In genomic region chr17:67366193-67367157, GRCh38 we compare ENCODE assay signal across 8 cellular contexts. TPM values are rescaled to one million over a fixed set of nuclear protein-coding genes. Genes with fewer than 3 reads are reported as not detected.
DNase-seq lines count a peak whose midpoint lies in the region; ATAC-seq and TF ChIP-seq lines count a peak whose summit lies in the region.

PSMD12 (minus strand) TSS chr17:67366577; CDS start chr17:67366519, 58 bp downstream.

- intact Hi-C loops in mammary epithelial cell (cut with micrococcal nuclease), result loop anchor here (2.0 kb wide), 1 partner anchor 146 kb away; no protein-coding TSS in a partner anchor

- H3K4me3 ChIP-seq in AG04450 (ENCODE audit: low read depth, low read length) (peak within 1 kb of the TSS; percentile 98), WERI-Rb-1 (ENCODE audit: low read depth, low read length) (peak within 1 kb of the TSS; percentile 97), mammary epithelial cell (replicated peaks in 1 of 3; ENCODE audit: insufficient read depth in 1 of 3, low read depth in 2 of 3, low read length in 3 of 3) (peak within 1 kb of the TSS; percentile 62 to 99 (median 80)), smooth muscle cell (peak within 1 kb of the TSS; percentile 96)

- peak within 1 kb of the TSS; percentile 93 for H2AFZ ChIP-seq in mammary epithelial cell (ENCODE audit: low read depth, low read length)
- peak within 1 kb of the TSS; percentile 88 for H2AFZ ChIP-seq in smooth muscle cell (ENCODE audit: low read depth)

- H3K4me1 ChIP-seq in mammary epithelial cell (ENCODE audit: insufficient read depth, low read length), result peaks cover 16% of the 10 kb centered on the region
- H3K4me1 ChIP-seq in smooth muscle cell (ENCODE audit: low read depth), result peaks cover 16% of the 10 kb centered on the region

- DNase-seq in AG04450 (ENCODE audit: low read depth, low spot score), result peak; percentile 67
- DNase-seq in NCI-H2196 (lab: John Stamatoyannopoulos, UW; ENCODE audit: unreplicated experiment), result peak; percentile 90
- peak; percentile 96 for DNase-seq in WERI-Rb-1
- DNase-seq in mammary epithelial cell, result peak; percentile 85
- peak; percentile 95 for DNase-seq in iPS-NIHi7 (ENCODE audit: extremely low spot score)
- peak; percentile 77 for DNase-seq in smooth muscle cell (lab: John Stamatoyannopoulos, UW; ENCODE audit: unreplicated experiment)

- H3K9ac ChIP-seq in mammary epithelial cell (ENCODE audit: insufficient read depth, low read length), result peak within 1 kb of the TSS; percentile 99
- peak within 1 kb of the TSS; percentile 98 for H3K9ac ChIP-seq in smooth muscle cell (ENCODE audit: low read depth)

- in situ Hi-C loops in mammary epithelial cell (cut with MboI; ENCODE audit: low sequenced_read_pairs in 2 of 2), result no loop called here

- POLR2A ChIA-PET in AG04450 (lab: Yijun Ruan, JAX), result interaction anchor here (0.7 kb wide), 1 partner anchor 10 kb away, joined by 3 read pairs; no protein-coding TSS in a partner anchor

- no TSS peak for BruUV-seq in mammary epithelial cell (replicated peaks; lab: Mats Ljungman, UMichigan)

- H3K4me2 ChIP-seq in mammary epithelial cell (ENCODE audit: insufficient read depth, low read depth, low read length), result peak within 1 kb of the TSS; percentile 87
- peak within 1 kb of the TSS; percentile 94 for H3K4me2 ChIP-seq in smooth muscle cell

- dilution Hi-C loops in mammary epithelial cell (cut with HindIII; ENCODE audit: low sequenced_read_pairs), result no loop called here

- 2% methylated on average over 38 of the region's 55 CpGs for WGBS in mammary epithelial cell (ENCODE audit: low coverage, missing lambda C conversion rate)
- WGBS in smooth muscle cell (ENCODE audit: low lambda C conversion rate), result 2% methylated on average over 52 of the region's 55 CpGs

- H4K20me1 ChIP-seq in mammary epithelial cell (ENCODE audit: insufficient read depth, low read length) (peaks cover 3% of the 10 kb centered on the region), smooth muscle cell (ENCODE audit: low read depth) (peaks cover 44% of the 10 kb centered on the region)

- ATAC-seq in GM18870 (IDR thresholded peaks at IDR 0.05; ENCODE audit: unreplicated experiment) (peak; percentile 58), HG03103 (IDR thresholded peaks at IDR 0.05; ENCODE audit: low read depth, unreplicated experiment) (peak; percentile 86)

- H3K27me3 ChIP-seq in AG04450 (ENCODE audit: control insufficient read depth, insufficient read depth, low read length) (no peaks in the 10 kb centered on the region), WERI-Rb-1 (ENCODE audit: insufficient read depth, low read depth, severe bottlenecking) (no peaks in the 10 kb centered on the region), mammary epithelial cell (ENCODE audit: insufficient read depth, low read length) (no peaks in the 10 kb centered on the region), smooth muscle cell (ENCODE audit: low read depth) (no peaks in the 10 kb centered on the region)

- peak within 1 kb of the TSS; percentile 90 for H3K27ac ChIP-seq in AG04450 (ENCODE audit: low read depth, low read length)
- H3K27ac ChIP-seq in WERI-Rb-1, result peak within 1 kb of the TSS; percentile 91
- peak within 1 kb of the TSS; percentile 94 for H3K27ac ChIP-seq in mammary epithelial cell (ENCODE audit: insufficient read depth, low read depth, low read length)
- H3K27ac ChIP-seq in smooth muscle cell (ENCODE audit: low read depth), result peak within 1 kb of the TSS; percentile 95

- TF ChIP-seq CTCF in AG04450 (IDR thresholded peaks at IDR 0.05; ENCODE audit: low read depth, low read length) (no peak), WERI-Rb-1 (IDR thresholded peaks at IDR 0.05; ENCODE audit: low read depth, low read length) (no peak), mammary epithelial cell (conservative IDR thresholded peaks at IDR 0.05 in 1 of 2, IDR thresholded peaks at IDR 0.05 in 1 of 2; ENCODE audit: extremely low read depth in 1 of 2, insufficient read depth in 1 of 2, low read depth in 1 of 2, low read length in 2 of 2) (peak in 1 of 2 donors; percentile 17), smooth muscle cell (IDR thresholded peaks at IDR 0.05; ENCODE audit: borderline replicate concordance, insufficient read depth, poor library complexity, severe bottlenecking) (no peak)

- H3F3A ChIP-seq in smooth muscle cell (ENCODE audit: low read depth), result no peaks in the 10 kb centered on the region

- no peaks in the 10 kb centered on the region; the same call in 1 of the 2 replicates for H3K9me3 ChIP-seq in AG04450 (ENCODE audit: control insufficient read depth, insufficient read depth, low read length)
- H3K9me3 ChIP-seq in WERI-Rb-1 (ENCODE audit: severe bottlenecking), result no peaks in the 10 kb centered on the region
- no peaks in the 10 kb centered on the region for H3K9me3 ChIP-seq in mammary epithelial cell (replicated peaks; ENCODE audit: insufficient read depth, low read length)
- H3K9me3 ChIP-seq in smooth muscle cell (replicated peaks; ENCODE audit: low read depth), result no peaks in the 10 kb centered on the region

- H3K36me3 ChIP-seq in WERI-Rb-1 (peaks cover 37% of the 10 kb centered on the region), mammary epithelial cell (ENCODE audit: insufficient read depth, low read length) (no peaks in the 10 kb centered on the region), smooth muscle cell (ENCODE audit: low read depth) (no peaks in the 10 kb centered on the region)

- H3K79me2 ChIP-seq in mammary epithelial cell (ENCODE audit: insufficient read depth, low read length) (peaks cover 49% of the 10 kb centered on the region), smooth muscle cell (ENCODE audit: low read depth) (peaks cover 49% of the 10 kb centered on the region)

- CTCF ChIA-PET in AG04450 (lab: Charles Lee) (interaction anchor here (0.6 to 3.0 kb wide), 4 partner anchors 9 to 270 kb away, joined by 3 to 15 read pairs (median 4); partner anchors contain the start of gene PITPNC1), mammary epithelial cell (lab: Charles Lee; ENCODE audit: low non-redundant PET) (interaction anchor here (0.6 kb wide), 2 partner anchors 11 to 17 kb away, joined by 3 to 6 read pairs; partner anchors contain the start of gene PITPNC1)

RNA-seq across cellular contexts. Expression of gene PSMD12, which starts in this region (rescaled TPM):
- polyA plus RNA-seq in AG04450 (2011; rRNA removed) (31.5 and 42.1 TPM in 2 replicates), mammary epithelial cell (43.9 TPM), smooth muscle cell (51.7 and 65.9 TPM in 2 replicates)
- 12.7 and 22.4 TPM in 2 replicates for polyA minus RNA-seq in AG04450 (2011; rRNA and poly(A)+ RNA removed)
- total RNA-seq in mammary epithelial cell (10 to 100 TPM; 31.5 to 92.1 TPM), smooth muscle cell (34.7 and 48.4 TPM in 2 replicates)
- 24.1 TPM for polyA minus RNA-seq in mammary epithelial cell

Comparison
In these comparisons a context has a peak if more than half of its experiments do, and no peak if none do; other contexts are left out.
1. Peak in every context shown above with its lines: DNase-seq, ATAC-seq, H3K4me3 ChIP-seq and H3K27ac ChIP-seq.